Comparison of ENCODE assay signal across 28 cellular contexts in genomic region chr3:74370342-74370741, GRCh38.
"Had no signal": no experiment of that assay in that cellular context is flagged by ENCODE, and none has a peak within 500 bp of the region (broad histone marks: within the 10 kb centered on the region; RNA-seq: fewer than 3 reads in every experiment).

No MANE protein-coding gene starts in this region.

- H3K4me2 ChIP-seq: neural progenitor cell, smooth muscle cell had no signal

- H3K27me3 ChIP-seq: neural progenitor cell, ovary, right lobe of liver, spleen, suprapubic skin, testis, tibial artery, transverse colon, upper lobe of right lung, uterus had no signal

- H3K9me3 ChIP-seq: ovary, psoas muscle, right lobe of liver, suprapubic skin, testis, tibial artery, transverse colon, upper lobe of right lung, uterus had no signal

- H2AFZ ChIP-seq: neural progenitor cell, parathyroid adenoma had no signal

- H3K27ac ChIP-seq: neural progenitor cell, ovary, parathyroid adenoma, psoas muscle, right lobe of liver, skin epidermis, spleen, suprapubic skin, testis, tibial artery, transverse colon, upper lobe of right lung, uterus had no signal

- H3K79me2 ChIP-seq: parathyroid adenoma had no signal

- H3K4me3 ChIP-seq: neural progenitor cell, ovary, psoas muscle, right lobe of liver, skin epidermis, smooth muscle cell, spleen, suprapubic skin, testis, tibial artery, transverse colon, upper lobe of right lung, uterus had no signal

- DNase-seq: natural killer cell; occipital lobe; ovary; posterior cingulate gyrus; psoas muscle; right cardiac atrium; right lobe of liver; spleen; stimulated activated CD4-positive, alpha-beta T cell treated with anti-CD3 and anti-CD28 coated beads, Interleukin-12 subunit alpha, Interleukin-12 subunit beta, amount 100 ng/mL, for 4 hours; stimulated activated CD4-positive, alpha-beta T cell treated with anti-CD3 and anti-CD28 coated beads, Interleukin-1b, Interleukin-23, amount 100 ng/mL, for 48 hours; stimulated activated CD4-positive, alpha-beta T cell treated with anti-CD3 and anti-CD28 coated beads, Interleukin-4, amount 100 ng/mL, for 1 hour; stimulated activated CD4-positive, alpha-beta T cell treated with anti-CD3 and anti-CD28 coated beads, Interleukin-4, amount 100 ng/mL, for 4 hours; stimulated activated CD8-positive, alpha-beta memory T cell treated with anti-CD3 and anti-CD28 coated beads, Interleukin-4, amount 100 ng/mL, for 48 hours; stimulated activated naive CD4-positive, alpha-beta T cell; stimulated activated naive CD8-positive, alpha-beta T cell treated with anti-CD3 and anti-CD28 coated beads, Interleukin-15, amount 100 ng/mL, for 72 hours; stimulated activated naive CD8-positive, alpha-beta T cell treated with anti-CD3 and anti-CD28 coated beads, Interleukin-15, Interleukin-2, amounts not matched to agents 100 U/mL and 50 U/mL, for 24 hours; substantia nigra; testis; tibial artery; transverse colon; upper lobe of right lung; uterus had no signal

- H3K36me3 ChIP-seq: neural progenitor cell, ovary, right lobe of liver, spleen, suprapubic skin, tibial artery, transverse colon, upper lobe of right lung, uterus had no signal

- ATAC-seq: natural killer cell; psoas muscle; right cardiac atrium; right lobe of liver; stimulated activated memory B cell treated with anti-CD40 and anti-IgM and Interleukin-4, amounts not matched to agents 10 μg/mL and 1 μg/mL and 100 μg/mL, for 72 hours; stimulated activated naive CD8-positive, alpha-beta T cell treated with anti-CD3 and anti-CD28 coated beads, Interleukin-15, amount 100 ng/mL, for 72 hours; stimulated activated naive CD8-positive, alpha-beta T cell treated with anti-CD3 and anti-CD28 coated beads, Interleukin-15, Interleukin-2, amounts not matched to agents 100 U/mL and 50 U/mL, for 24 hours; upper lobe of right lung had no signal

- H3K9ac ChIP-seq: neural progenitor cell, parathyroid adenoma had no signal

- H3K4me1 ChIP-seq: neural progenitor cell, parathyroid adenoma, psoas muscle, right lobe of liver, spleen, suprapubic skin, testis, tibial artery, upper lobe of right lung, uterus had no signal
